ENCODE assay signal across 13 cellular contexts in genomic region chr6:40299666-40300065, GRCh38.
"Had no signal": no experiment of that assay in that cellular context is flagged by ENCODE, and none has a peak within 500 bp of the region (broad histone marks: within the 10 kb centered on the region; RNA-seq: fewer than 3 reads in every experiment).

No MANE protein-coding gene starts in this region.

- H3K36me3 ChIP-seq: ovary, WERI-Rb-1 had no signal

- DNase-seq: activated CD4-positive, alpha-beta memory T cell treated with anti-CD3 and anti-CD28 coated beads, Interleukin-2, amount 10 ng/mL, durations not matched to agents 7 days and 5 days; activated CD4-positive, alpha-beta T cell treated with anti-CD3 and anti-CD28 coated beads for 36 hours; activated gamma-delta T cell; activated T-cell treated with anti-CD3 and anti-CD28 coated beads, Interleukin-2, amount 50 U/mL, for 48 hours; cortex of kidney; effector CD8-positive, alpha-beta T cell; left colon; mammary epithelial cell; ovary; stimulated activated CD4-positive, alpha-beta T cell treated with anti-CD3 and anti-CD28 coated beads, Interleukin-15, amount 100 ng/mL, for 24 hours; stimulated activated CD4-positive, alpha-beta T cell treated with anti-CD3 and anti-CD28 coated beads, Interleukin-4, amount 100 ng/mL, for 24 hours; T-helper 1 cell; WERI-Rb-1 had no signal

- H3K9me3 ChIP-seq: ovary had no signal

- H3K4me3 ChIP-seq: ovary had no signal

- H3K27ac ChIP-seq: ovary, WERI-Rb-1 had no signal

- H3K27me3 ChIP-seq: ovary had no signal
